In genomic region chr6:6738108-6738507, GRCh38 we compare ENCODE assay signal across 1 cellular context.
TF ChIP-seq lines count a peak whose summit lies in the region.

No MANE protein-coding gene starts in this region.

TF ChIP-seq in GM23338, 12 proteins besides CTCF, POLR2A, EP300 and RAD21 (continued from another document):
- TF ChIP-seq ZNF462 (CRISPR knock-in tag; IDR thresholded peaks at IDR 0.05), result no peak
- TF ChIP-seq EZH2 (IDR thresholded peaks at IDR 0.05; ENCODE audit: low read depth, unreplicated experiment), result no peak
- TF ChIP-seq REST (IDR thresholded peaks at IDR 0.05; ENCODE audit: unreplicated experiment), result no peak
- no peak for TF ChIP-seq ZNF331 (CRISPR knock-in tag; IDR thresholded peaks at IDR 0.05; ENCODE audit: low read depth)
- TF ChIP-seq NANOG (IDR thresholded peaks at IDR 0.05; ENCODE audit: borderline replicate concordance), result no peak
- TF ChIP-seq, protein P1, sequence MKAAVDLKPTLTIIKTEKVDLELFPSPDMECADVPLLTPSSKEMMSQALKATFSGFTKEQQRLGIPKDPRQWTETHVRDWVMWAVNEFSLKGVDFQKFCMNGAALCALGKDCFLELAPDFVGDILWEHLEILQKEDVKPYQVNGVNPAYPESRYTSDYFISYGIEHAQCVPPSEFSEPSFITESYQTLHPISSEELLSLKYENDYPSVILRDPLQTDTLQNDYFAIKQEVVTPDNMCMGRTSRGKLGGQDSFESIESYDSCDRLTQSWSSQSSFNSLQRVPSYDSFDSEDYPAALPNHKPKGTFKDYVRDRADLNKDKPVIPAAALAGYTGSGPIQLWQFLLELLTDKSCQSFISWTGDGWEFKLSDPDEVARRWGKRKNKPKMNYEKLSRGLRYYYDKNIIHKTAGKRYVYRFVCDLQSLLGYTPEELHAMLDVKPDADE (IDR thresholded peaks at IDR 0.05), result no peak
- no peak for TF ChIP-seq JUNB (IDR thresholded peaks at IDR 0.05; ENCODE audit: unreplicated experiment)
- TF ChIP-seq ZNF114 (CRISPR knock-in tag; IDR thresholded peaks at IDR 0.05), result no peak
- TF ChIP-seq POLR2AphosphoS5 (IDR thresholded peaks at IDR 0.05; ENCODE audit: low read depth), result no peak
TF ChIP-seq in GM23338: peak in this region for 0.
